In genomic region chr3:71397046-71397445, GRCh38 we compare ENCODE assay signal across 8 cellular contexts.
DNase-seq lines count a peak whose midpoint lies in the region; ATAC-seq and TF ChIP-seq lines count a peak whose summit lies in the region.

No MANE protein-coding gene starts in this region.

- no peaks in the 10 kb centered on the region for H3K9me3 ChIP-seq in fibroblast of lung (ENCODE audit: control insufficient read depth, insufficient read depth, low read depth, low read length)

- no peaks in the 10 kb centered on the region for H3K36me3 ChIP-seq in fibroblast of lung (ENCODE audit: control insufficient read depth, insufficient read depth, low read length)

- no peak overlapping the region for H3K27ac ChIP-seq in fibroblast of lung (ENCODE audit: insufficient read depth, low read length)

- no peak overlapping the region for H2AFZ ChIP-seq in fibroblast of lung (ENCODE audit: low read length)

- H4K20me1 ChIP-seq in fibroblast of lung (ENCODE audit: control insufficient read depth, extremely low read depth, insufficient read depth, low read length) = no peaks in the 10 kb centered on the region

- no peaks in the 10 kb centered on the region for H3K27me3 ChIP-seq in fibroblast of lung (ENCODE audit: control insufficient read depth, insufficient read depth, low read length)

- H3K4me1 ChIP-seq in fibroblast of lung (ENCODE audit: control insufficient read depth, extremely low read depth, insufficient read depth, low read length) = peaks cover 4% of the 10 kb centered on the region

- no peak overlapping the region for H3K4me2 ChIP-seq in fibroblast of lung (ENCODE audit: extremely low read depth, insufficient read depth, low read length)

- TF ChIP-seq CTCF in fibroblast of lung (conservative IDR thresholded peaks at IDR 0.05 in 1 of 2, IDR thresholded peaks at IDR 0.05 in 1 of 2; ENCODE audit: low read depth in 1 of 2, low read length in 2 of 2) = peak; percentile 55 to 72

- no peak overlapping the region for H3K4me3 ChIP-seq in fibroblast of lung (replicated peaks in 1 of 4; ENCODE audit: control extremely low read depth in 1 of 4, insufficient read depth in 1 of 4, low read depth in 3 of 4, low read length in 4 of 4)

- no peaks in the 10 kb centered on the region for H3K79me2 ChIP-seq in fibroblast of lung (ENCODE audit: control insufficient read depth, insufficient read depth, low read length)

- no peak overlapping the region for H3K9ac ChIP-seq in fibroblast of lung (ENCODE audit: insufficient read depth, low read length)

- DNase-seq in A172 (ENCODE audit: low spot score) (peak; percentile 17), GDM1 (lab: John Stamatoyannopoulos, UW) (peak; percentile 35), RPMI7951 (ENCODE audit: low read depth) (peak; percentile 36), fibroblast of lung (ENCODE audit: low read depth in 2 of 2) (peak; percentile 19 to 46), pons (ENCODE audit: low spot score) (peak; percentile 27), NCI-H2227 treated with DMSO at 0.1 percent for 48 hours (lab: John Stamatoyannopoulos, UW) (no peak), dedifferentiated amniotic fluid mesenchymal stem cell (ENCODE audit: extremely low spot score) (no peak)

- no peak for ATAC-seq in GM18861 (IDR thresholded peaks at IDR 0.05; ENCODE audit: unreplicated experiment)

Comparison
In these comparisons a context has a peak if more than half of its experiments do, and no peak if none do; other contexts are left out.
1. DNase-seq: peak in A172 (single experiment), GDM1 (single experiment), RPMI7951 (single experiment), fibroblast of lung (2 of 2) and pons (single experiment); none in NCI-H2227 treated with DMSO at 0.1 percent for 48 hours (single experiment) and dedifferentiated amniotic fluid mesenchymal stem cell (single experiment).